ENCODE assay signal across 8 cellular contexts in genomic region chr7:102425639-102426267, GRCh38. TPM values are rescaled to one million over a fixed set of nuclear protein-coding genes. Genes with fewer than 3 reads are reported as not detected.
DNase-seq lines count a peak whose midpoint lies in the region; ATAC-seq and TF ChIP-seq lines count a peak whose summit lies in the region.

No MANE protein-coding gene starts in this region.

- H3K4me3 Mint-ChIP-seq in CD14-positive monocyte: peak overlapping the region; percentile 73 to 85
- H3K4me3 Mint-ChIP-seq in type B pancreatic cell: no peak overlapping the region

- H3K9me3 Mint-ChIP-seq in CD14-positive monocyte (peaks cover 0 to 2% (median 0%) of the 10 kb centered on the region in 7 donors), type B pancreatic cell (no peaks in the 10 kb centered on the region)

- ATAC-seq in GM19467 (IDR thresholded peaks at IDR 0.05; ENCODE audit: unreplicated experiment): peak; percentile 44
- peak; percentile 35 for ATAC-seq in HG03575 (IDR thresholded peaks at IDR 0.05; ENCODE audit: extremely low read depth, insufficient number of reproducible peaks, low FRiP score, unreplicated experiment)

- H3K36me3 Mint-ChIP-seq in CD14-positive monocyte: peaks cover 25 to 34% of the 10 kb centered on the region in 2 donors
- H3K36me3 Mint-ChIP-seq in type B pancreatic cell: peaks cover 3% of the 10 kb centered on the region

- no peak for TF ChIP-seq CTCF in CD14-positive monocyte (IDR thresholded peaks at IDR 0.05)
- TF ChIP-seq CTCF in type B pancreatic cell (conservative IDR thresholded peaks at IDR 0.05): no peak

- H3K27ac Mint-ChIP-seq in CD14-positive monocyte (peak overlapping the region; percentile 100), type B pancreatic cell (no peak overlapping the region)

- H3K27me3 Mint-ChIP-seq in CD14-positive monocyte (ENCODE audit: low read depth in 3 of 3) (peaks cover 0 to 5% (median 0%) of the 10 kb centered on the region in 3 donors), type B pancreatic cell (no peaks in the 10 kb centered on the region)

- intact Hi-C loops in CD14-positive monocyte (cut with micrococcal nuclease) (no loop called here), head of caudate nucleus (cut with DNase I) (no loop called here)

- peaks cover 72% of the 10 kb centered on the region for H3K4me1 Mint-ChIP-seq in CD14-positive monocyte
- no peaks in the 10 kb centered on the region for H3K4me1 Mint-ChIP-seq in type B pancreatic cell (ENCODE audit: unreplicated experiment)

- DNase-seq in CD14-positive monocyte (ENCODE audit: low spot score): peak; percentile 93
- DNase-seq in activated CD8-positive, alpha-beta memory T cell treated with anti-CD3 and anti-CD28 coated beads for 48 hours (ENCODE audit: low read depth in 2 of 3, low spot score in 2 of 3): peak; percentile 56 to 70 (median 65)
- DNase-seq in head of caudate nucleus: peak in 28 of 42 donors; percentile 7 to 65 (median 46)
- peak; percentile 61 to 76 (median 67) for DNase-seq in stimulated activated CD4-positive, alpha-beta T cell treated with anti-CD3 and anti-CD28 coated beads, Interleukin-1b, Interleukin-23, amount 100 ng/mL, for 24 hours (ENCODE audit: low read depth in 4 of 4, low spot score in 1 of 4)
- no peak for DNase-seq in type B pancreatic cell (ENCODE audit: extremely low spot score, unreplicated experiment)
- DNase-seq in NCI-H2227 treated with DMSO at 0.1 percent for 48 hours (lab: John Stamatoyannopoulos, UW): no peak

RNA-seq across cellular contexts. Expression of gene ORAI2, which starts 7.6 kb away (rescaled TPM):
- polyA plus RNA-seq in CD14-positive monocyte: 10 to 100 TPM; 38.2 to 50.0 TPM
- 23.1 and 34.9 TPM in 2 replicates for total RNA-seq in type B pancreatic cell (ENCODE audit: low replicate concordance)

RNA-seq across cellular contexts. Expression of gene PRKRIP1, which starts 29.6 kb away (rescaled TPM):
- polyA plus RNA-seq in CD14-positive monocyte: 1 to 10 TPM; 6.6 to 7.4 TPM
- 28.2 and 34.0 TPM in 2 replicates for total RNA-seq in type B pancreatic cell (ENCODE audit: low replicate concordance)

RNA-seq across cellular contexts. Expression of gene ALKBH4, which starts 38.9 kb away (rescaled TPM):
- 10 to 100 TPM in 1 of 2 donors, 1 to 10 TPM in 1; 9.7 to 11.8 TPM for polyA plus RNA-seq in CD14-positive monocyte
- 11.2 and 13.3 TPM in 2 replicates for total RNA-seq in type B pancreatic cell (ENCODE audit: low replicate concordance)

RNA-seq across cellular contexts. Expression of gene LRWD1, which starts 39.0 kb away (rescaled TPM):
- polyA plus RNA-seq in CD14-positive monocyte: 1 to 10 TPM; 5.4 to 6.1 TPM
- 16.5 and 23.5 TPM in 2 replicates for total RNA-seq in type B pancreatic cell (ENCODE audit: low replicate concordance)

RNA-seq across cellular contexts. Expression of gene POLR2J, which starts 53.0 kb away (rescaled TPM):
- polyA plus RNA-seq in CD14-positive monocyte: 100 to 1,000 TPM in 1 of 2 donors, 10 to 100 TPM in 1; 65.7 to 104 TPM
- 45.2 and 48.1 TPM in 2 replicates for total RNA-seq in type B pancreatic cell (ENCODE audit: low replicate concordance)

Comparison
In these comparisons a context has a peak if more than half of its experiments do, and no peak if none do; other contexts are left out.
1. DNase-seq: peak in CD14-positive monocyte (single experiment), activated CD8-positive, alpha-beta memory T cell treated with anti-CD3 and anti-CD28 coated beads for 48 hours (3 of 3), head of caudate nucleus (28 of 42) and stimulated activated CD4-positive, alpha-beta T cell treated with anti-CD3 and anti-CD28 coated beads, Interleukin-1b, Interleukin-23, amount 100 ng/mL, for 24 hours (4 of 4); none in type B pancreatic cell (single experiment) and NCI-H2227 treated with DMSO at 0.1 percent for 48 hours (single experiment).